8 cellular contexts compared by ENCODE assay signal in the genomic region with DNA sequence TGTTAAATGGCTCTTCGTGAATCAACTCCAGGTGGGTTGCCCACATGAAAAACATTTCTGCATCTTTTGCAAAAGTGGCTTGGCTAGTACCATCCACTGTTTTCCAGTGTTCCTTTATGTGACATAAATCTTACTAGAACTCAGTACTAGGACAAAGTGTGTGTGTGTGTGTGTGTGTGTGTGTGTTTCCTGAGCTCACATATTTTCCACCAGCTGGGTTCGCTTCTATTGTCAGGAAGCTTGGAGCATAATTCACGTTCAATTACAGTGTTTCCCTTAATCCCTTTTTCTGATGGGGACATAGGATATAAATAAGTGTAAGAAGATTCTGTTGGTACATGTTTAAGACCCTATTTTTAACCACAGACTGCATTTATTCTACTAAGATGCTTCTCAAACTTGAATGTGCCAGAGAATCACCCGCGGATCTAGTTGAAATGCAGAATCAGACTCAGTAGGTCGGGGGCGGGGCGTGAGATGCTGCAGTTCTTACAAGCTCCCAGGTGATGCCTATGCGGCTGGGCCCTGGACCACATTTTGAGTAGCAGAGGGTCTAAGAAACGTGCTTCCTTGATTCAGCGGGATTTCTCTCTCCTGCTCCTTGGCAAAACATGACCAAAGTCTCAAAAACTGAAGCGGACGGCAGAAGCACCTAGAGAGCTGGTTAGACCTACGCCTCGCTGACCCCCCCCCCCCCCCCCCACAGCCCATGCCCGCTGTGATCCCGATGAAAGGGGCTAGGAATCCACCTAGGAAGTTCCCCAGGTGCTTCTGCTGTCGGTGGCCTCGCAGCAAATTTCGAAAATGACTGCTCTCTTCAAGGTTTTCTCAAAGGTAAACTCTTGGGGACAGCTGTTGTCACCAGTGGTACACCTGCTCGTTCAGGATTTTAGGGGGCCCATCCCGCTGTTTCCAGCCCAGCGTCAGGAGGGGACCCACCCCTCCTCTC. TPM values are rescaled to one million over a fixed set of nuclear protein-coding genes. Genes with fewer than 3 reads are reported as not detected.
A peak's percentile ranks its signal among the peaks of the same experiment; 100 is the strongest.
DNase-seq lines count a peak whose midpoint lies in the region; ATAC-seq and TF ChIP-seq lines count a peak whose summit lies in the region.

No MANE protein-coding gene starts in this region.

- no peaks in the 10 kb centered on the region for H3K27me3 ChIP-seq in MM.1S (replicated peaks; ENCODE audit: insufficient read depth, low read length)
- H3K27me3 ChIP-seq in mesendoderm (ENCODE audit: insufficient read depth, low read length, poor library complexity): no peaks in the 10 kb centered on the region

- H3K4me3 ChIP-seq in MM.1S (ENCODE audit: low read length) (peak overlapping the region; percentile 65), mesendoderm (ENCODE audit: low read length) (peak overlapping the region; percentile 48)

- no peaks in the 10 kb centered on the region for H3K9me3 ChIP-seq in MM.1S (replicated peaks; ENCODE audit: insufficient read depth, low read length)

- ATAC-seq in GM18870 (IDR thresholded peaks at IDR 0.05; ENCODE audit: unreplicated experiment): peak; percentile 22
- ATAC-seq in activated CD4-positive, alpha-beta T cell treated with anti-CD3 and anti-CD28 coated beads for 36 hours: no peak
- ATAC-seq in HG03565 (IDR thresholded peaks at IDR 0.05; ENCODE audit: unreplicated experiment): no peak

- peak overlapping the region; percentile 86 for H3K56ac ChIP-seq in mesendoderm (ENCODE audit: low read length)

- CTCF ChIA-PET in activated CD4-positive, alpha-beta T cell treated with anti-CD3 and anti-CD28 coated beads for 36 hours (lab: Charles Lee): interaction anchor here (0.5 to 1.4 kb wide), 2 partner anchors 17 to 934 kb away, joined by 5 to 6 read pairs; no protein-coding TSS in a partner anchor

- no peaks in the 10 kb centered on the region for H3F3A ChIP-seq in MM.1S (ENCODE audit: insufficient read depth, low read length)

- H3K4me3 Mint-ChIP-seq in activated CD4-positive, alpha-beta T cell treated with anti-CD3 and anti-CD28 coated beads for 36 hours: peak overlapping the region; percentile 74

- peak overlapping the region; percentile 8 for H3K27ac Mint-ChIP-seq in activated CD4-positive, alpha-beta T cell treated with anti-CD3 and anti-CD28 coated beads for 36 hours

- no peak overlapping the region for H4K8ac ChIP-seq in mesendoderm (ENCODE audit: low read depth, low read length)

- no peaks in the 10 kb centered on the region for H3K36me3 Mint-ChIP-seq in activated CD4-positive, alpha-beta T cell treated with anti-CD3 and anti-CD28 coated beads for 36 hours (ENCODE audit: low read depth)

- no peaks in the 10 kb centered on the region for H4K20me1 ChIP-seq in MM.1S (ENCODE audit: insufficient read depth, low read length)

- no peak overlapping the region for H2AFZ ChIP-seq in MM.1S (ENCODE audit: low read length)

- H3K23ac ChIP-seq in mesendoderm (ENCODE audit: low read length): no peak overlapping the region

- no peak for TF ChIP-seq CTCF in MM.1S (IDR thresholded peaks at IDR 0.05; ENCODE audit: low read length)

- H2BK120ac ChIP-seq in mesendoderm (ENCODE audit: low read depth, low read length): no peak overlapping the region

- no peak overlapping the region for H2BK15ac ChIP-seq in mesendoderm (replicated peaks; ENCODE audit: low read depth)

- H3K4me2 ChIP-seq in MM.1S (ENCODE audit: low read depth, low read length): peak overlapping the region; percentile 23; the same call in 1 of the 2 replicates
- peak overlapping the region; percentile 42 for H3K4me2 ChIP-seq in mesendoderm (ENCODE audit: low read length)

- H3K4ac ChIP-seq in mesendoderm (ENCODE audit: low read depth, low read length): no peak overlapping the region

- H2BK5ac ChIP-seq in mesendoderm (ENCODE audit: low read length): no peak overlapping the region

- H2AK5ac ChIP-seq in mesendoderm (ENCODE audit: low read length): no peak overlapping the region

- H3K27me3 Mint-ChIP-seq in activated CD4-positive, alpha-beta T cell treated with anti-CD3 and anti-CD28 coated beads for 36 hours: no peaks in the 10 kb centered on the region

- no peaks in the 10 kb centered on the region for H3K79me1 ChIP-seq in mesendoderm (ENCODE audit: low read length)

- H3K79me2 ChIP-seq in MM.1S (ENCODE audit: low read length) (peaks cover 19% of the 10 kb centered on the region), mesendoderm (ENCODE audit: control insufficient read depth, insufficient read depth, low read length) (no peaks in the 10 kb centered on the region)

- H3K27ac ChIP-seq in MM.1S (ENCODE audit: low read length): peak overlapping the region; percentile 23; the same call in 1 of the 2 replicates
- no peak overlapping the region for H3K27ac ChIP-seq in mesendoderm (ENCODE audit: low read depth, low read length)

- H3K9me2 ChIP-seq in MM.1S (replicated peaks; ENCODE audit: insufficient read depth, low read length): no peaks in the 10 kb centered on the region

- intact Hi-C loops in activated CD4-positive, alpha-beta T cell treated with anti-CD3 and anti-CD28 coated beads for 36 hours (cut with DNase I, micrococcal nuclease): loop anchor here (1.0 to 5.0 kb wide), 8 partner anchors 17 to 1933 kb away; a partner anchor contains a TSS

- WGBS in mesendoderm (ENCODE audit: extremely low coverage, insufficient coverage, low lambda C conversion rate): no CpG with 5 or more reads among the region's 23 CpGs

- no peaks in the 10 kb centered on the region for H3K9me3 Mint-ChIP-seq in activated CD4-positive, alpha-beta T cell treated with anti-CD3 and anti-CD28 coated beads for 36 hours (ENCODE audit: low read depth)

- H3K9ac ChIP-seq in MM.1S (ENCODE audit: low read length) (peak overlapping the region; percentile 80), mesendoderm (ENCODE audit: low read length) (peak overlapping the region; percentile 78)

- peak overlapping the region; percentile 94 for H3K18ac ChIP-seq in mesendoderm (ENCODE audit: low read length)

- POLR2A ChIA-PET in activated CD4-positive, alpha-beta T cell treated with anti-CD3 and anti-CD28 coated beads for 36 hours (lab: Charles Lee): no interaction called here

- H3K36me3 ChIP-seq in MM.1S (replicated peaks; ENCODE audit: insufficient read depth, low read length) (no peaks in the 10 kb centered on the region), mesendoderm (ENCODE audit: control insufficient read depth, insufficient read depth, low read length) (no peaks in the 10 kb centered on the region)

- H3K4me1 Mint-ChIP-seq in activated CD4-positive, alpha-beta T cell treated with anti-CD3 and anti-CD28 coated beads for 36 hours: peaks cover 10% of the 10 kb centered on the region

- H3K4me1 ChIP-seq in MM.1S (ENCODE audit: low read length) (peaks cover 6% of the 10 kb centered on the region; the same call in 1 of the 2 replicates), mesendoderm (ENCODE audit: control insufficient read depth, low read depth, low read length) (no peaks in the 10 kb centered on the region)

- H4K5ac ChIP-seq in mesendoderm (ENCODE audit: low read length): no peak overlapping the region

- DNase-seq in MM.1S (peak; percentile 56), dermis blood vessel endothelial cell (peak; percentile 73), mesendoderm (peak; percentile 51), NOMO-1 treated with dmso at 0.1 percent for 144 hours (lab: John Stamatoyannopoulos, UW; ENCODE audit: unreplicated experiment) (no peak)
- DNase-seq in activated CD4-positive, alpha-beta T cell treated with anti-CD3 and anti-CD28 coated beads for 36 hours: peak; percentile 70
- DNase-seq in stimulated activated naive CD4-positive, alpha-beta T cell treated with Interleukin-2 at 50 U/mL for 16 hours (lab: John Stamatoyannopoulos, UW): peak; percentile 40

RNA-seq across cellular contexts. Expression of a gene that starts 0.8 kb away (rescaled TPM):
- total RNA-seq in activated CD4-positive, alpha-beta T cell treated with anti-CD3 and anti-CD28 coated beads for 36 hours: 1 to 10 TPM; 8.4 to 9.6 TPM
- 31.1 and 39.0 TPM in 2 replicates for total RNA-seq in dermis blood vessel endothelial cell
- polyA plus RNA-seq in mesendoderm (2013, experiment 1 of 2): 3.3 TPM
- 3.6 TPM for polyA plus RNA-seq in mesendoderm (2013, experiment 2 of 2)
